ENCODE assay signal across 21 cellular contexts in the genomic region with DNA sequence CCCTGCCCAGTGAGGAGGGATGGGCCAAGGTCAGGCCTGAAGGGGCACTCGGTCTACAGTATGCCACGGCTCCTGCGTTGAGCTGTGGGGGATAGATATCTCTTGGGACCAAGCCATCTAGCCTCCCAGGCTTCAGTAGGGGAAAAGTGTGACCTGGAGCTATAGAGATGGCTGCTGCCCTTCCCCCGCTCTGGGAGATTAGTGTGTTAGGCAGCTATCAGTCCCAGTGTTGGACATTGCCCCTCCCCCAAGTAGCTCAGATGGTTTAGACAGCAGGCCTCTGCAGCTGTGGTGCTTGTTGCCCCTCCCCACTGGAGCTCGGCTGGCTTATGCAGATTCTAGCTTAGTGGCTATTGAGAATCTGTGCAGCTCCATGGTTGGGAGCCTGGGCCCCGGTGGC. TPM values are rescaled to one million over a fixed set of nuclear protein-coding genes. Genes with fewer than 3 reads are reported as not detected.
A peak's percentile ranks its signal among the peaks of the same experiment; 100 is the strongest.
DNase-seq lines count a peak whose midpoint lies in the region; ATAC-seq and TF ChIP-seq lines count a peak whose summit lies in the region.
"Had no signal": no experiment of that assay in that cellular context is flagged by ENCODE, and none has a peak within 500 bp of the region (broad histone marks: within the 10 kb centered on the region; RNA-seq: fewer than 3 reads in every experiment).

No MANE protein-coding gene starts in this region.

- DNase-seq in SK-N-DZ (ENCODE audit: low spot score) (peak; percentile 11), glutamatergic neuron (peak; percentile 78), neuronal stem cell (ENCODE audit: low spot score) (no peak), A172 (ENCODE audit: low spot score) (no peak), NCI-H2107 (lab: John Stamatoyannopoulos, UW) (no peak), tibial artery (no peak)
- DNase-seq: CD4-positive, alpha-beta memory T cell; DMS153; DMS79; GDM1; GM23248 had no signal

- H3K4me2 ChIP-seq in neuronal stem cell (ENCODE audit: insufficient read depth, low read length, poor library complexity, severe bottlenecking): no peak overlapping the region
- H3K4me2 ChIP-seq: A549, BLaER1 had no signal

- ATAC-seq in GM21423 (IDR thresholded peaks at IDR 0.05; ENCODE audit: unreplicated experiment): no peak
- ATAC-seq: A549 had no signal

- no peak overlapping the region for H3K14ac ChIP-seq in neuronal stem cell (ENCODE audit: low read length)

- H3K27ac Mint-ChIP-seq in glutamatergic neuron (ENCODE audit: unreplicated experiment): peak overlapping the region; percentile 57
- H3K27ac Mint-ChIP-seq: CD14-positive monocyte; CD4-positive, alpha-beta memory T cell had no signal

- TF ChIP-seq CTCF in glutamatergic neuron (IDR thresholded peaks at IDR 0.05; ENCODE audit: partially characterized antibody, unreplicated experiment): no peak
- TF ChIP-seq CTCF in tibial artery (IDR thresholded peaks at IDR 0.05): no peak

- no peak overlapping the region for H3K4ac ChIP-seq in neuronal stem cell (ENCODE audit: low read length)

- H2BK15ac ChIP-seq in neuronal stem cell (ENCODE audit: low read length): no peak overlapping the region

- H4K91ac ChIP-seq in neuronal stem cell (ENCODE audit: low read depth, low read length, poor library complexity): no peak overlapping the region

- H2BK120ac ChIP-seq in neuronal stem cell (ENCODE audit: low read depth, low read length): no peak overlapping the region

- H3K4me1 Mint-ChIP-seq in glutamatergic neuron (ENCODE audit: low read depth, unreplicated experiment): peaks cover 4% of the 10 kb centered on the region
- H3K4me1 Mint-ChIP-seq: CD14-positive monocyte; CD4-positive, alpha-beta memory T cell had no signal

- H3K36me3 ChIP-seq in neuronal stem cell (replicated peaks in 1 of 2; ENCODE audit: control insufficient read depth in 2 of 2, insufficient read depth in 2 of 2, low read length in 2 of 2) (no peaks in the 10 kb centered on the region), tibial artery (no peaks in the 10 kb centered on the region)
- H3K36me3 ChIP-seq: BLaER1, HAP-1 had no signal

- H3K4me3 Mint-ChIP-seq in glutamatergic neuron (ENCODE audit: unreplicated experiment): no peak overlapping the region
- H3K4me3 Mint-ChIP-seq: CD14-positive monocyte; CD4-positive, alpha-beta memory T cell had no signal

- H2AK5ac ChIP-seq in neuronal stem cell (ENCODE audit: low read depth, low read length): no peak overlapping the region

- no peak overlapping the region for H3K9ac ChIP-seq in neuronal stem cell (ENCODE audit: low read depth, low read length, poor library complexity)
- H3K9ac ChIP-seq: BLaER1, GM23248 had no signal

- H3K36me3 Mint-ChIP-seq in glutamatergic neuron (ENCODE audit: unreplicated experiment): peaks cover 5% of the 10 kb centered on the region
- H3K36me3 Mint-ChIP-seq: CD14-positive monocyte; CD4-positive, alpha-beta memory T cell had no signal

- no peak overlapping the region for H3K18ac ChIP-seq in neuronal stem cell (ENCODE audit: low read length)

- H2BK12ac ChIP-seq in neuronal stem cell (ENCODE audit: low read length): no peak overlapping the region

- intact Hi-C loops in tibial artery (cut with DNase I; ENCODE audit: low total_unique reads): no loop called here

- no peak overlapping the region for H2BK5ac ChIP-seq in neuronal stem cell (ENCODE audit: low read length)

- H3K27ac ChIP-seq in neuronal stem cell (replicated peaks; ENCODE audit: low read length): no peak overlapping the region
- no peak overlapping the region for H3K27ac ChIP-seq in tibial artery
- H3K27ac ChIP-seq: A549, BLaER1, GM23248, HL-60 had no signal

- H3K27me3 Mint-ChIP-seq in glutamatergic neuron (ENCODE audit: unreplicated experiment): peaks cover 3% of the 10 kb centered on the region
- H3K27me3 Mint-ChIP-seq: CD4-positive, alpha-beta memory T cell had no signal

- H2AFZ ChIP-seq in neuronal stem cell (ENCODE audit: low read length): peak overlapping the region; percentile 49
- H2AFZ ChIP-seq: GM23248 had no signal

- no peak overlapping the region for H4K8ac ChIP-seq in neuronal stem cell (ENCODE audit: low read depth, low read length)

- H3K4me3 ChIP-seq in neuronal stem cell (ENCODE audit: low read length in 2 of 2): no peak overlapping the region
- no peak overlapping the region for H3K4me3 ChIP-seq in tibial artery
- H3K4me3 ChIP-seq: A549, BLaER1, GM23248, HAP-1 had no signal

- no peak overlapping the region for H3K23ac ChIP-seq in neuronal stem cell (ENCODE audit: low read depth, low read length, poor library complexity)

- peaks cover 4% of the 10 kb centered on the region for H3K9me3 Mint-ChIP-seq in glutamatergic neuron (ENCODE audit: unreplicated experiment)

- H3K4me1 ChIP-seq in neuronal stem cell (ENCODE audit: control insufficient read depth in 2 of 2, insufficient read depth in 1 of 2, low read depth in 1 of 2, low read length in 2 of 2) (no peaks in the 10 kb centered on the region), tibial artery (no peaks in the 10 kb centered on the region)
- H3K4me1 ChIP-seq: A549, BLaER1, HAP-1 had no signal

- H3K27me3 ChIP-seq in neuronal stem cell (ENCODE audit: control insufficient read depth in 3 of 3, insufficient read depth in 3 of 3, low read depth in 1 of 3, low read length in 3 of 3) (no peaks in the 10 kb centered on the region), tibial artery (no peaks in the 10 kb centered on the region)
- H3K27me3 ChIP-seq: BLaER1 had no signal

- WGBS in neuronal stem cell (ENCODE audit: extremely low coverage in 2 of 2, insufficient read length in 2 of 2, insufficient replicate concordance in 1 of 2), 2 donors: no CpG with 5 or more reads among the region's 6 CpGs

- peaks cover 0 to 5% of the 10 kb centered on the region in 2 donors for H3K9me3 ChIP-seq in neuronal stem cell (replicated peaks in 1 of 2; ENCODE audit: control insufficient read depth in 2 of 2, insufficient read depth in 1 of 2, low read depth in 1 of 2, low read length in 2 of 2)
- H3K9me3 ChIP-seq in tibial artery: no peaks in the 10 kb centered on the region
- H3K9me3 ChIP-seq: A549, BLaER1, HAP-1 had no signal

- no peaks in the 10 kb centered on the region for H3K79me1 ChIP-seq in neuronal stem cell (ENCODE audit: low read depth, low read length)

RNA-seq across cellular contexts. Expression of gene KHDRBS2, which starts 56.8 kb away (rescaled TPM):
- polyA plus RNA-seq in SK-N-DZ (2014; cell fraction: cytosol; rRNA removed): not detected in 2 replicates
- not detected in 2 replicates for polyA plus RNA-seq in SK-N-DZ (2014; cell fraction: nucleus; rRNA removed)
- 19.7 TPM for total RNA-seq in glutamatergic neuron (ENCODE audit: unreplicated experiment)
- 7.9 TPM for polyA plus RNA-seq in neuronal stem cell (2013, experiment 1 of 2)
- 8.0 TPM for polyA plus RNA-seq in neuronal stem cell (2013, experiment 2 of 2)
- not detected in 2 replicates for total RNA-seq in A172 (2014; rRNA removed; shearing (Covaris generic))
- total RNA-seq: CD4-positive, alpha-beta memory T cell; Daoy; GM23248; H4; HT1080 had no signal
- polyA plus RNA-seq: A549; AG04450; CD4-positive, alpha-beta memory T cell; GM23248 had no signal

Comparison
In these comparisons a context has a peak if more than half of its experiments do, and no peak if none do; other contexts are left out.
1. DNase-seq: peak in SK-N-DZ (single experiment) and glutamatergic neuron (single experiment); none in neuronal stem cell (single experiment), A172 (single experiment), NCI-H2107 (single experiment) and tibial artery (0 of 2).
2. RNA of gene KHDRBS2, which starts 56.8 kb away (total RNA-seq): 19.7 TPM in glutamatergic neuron (single experiment); not detected in A172; every median in the first group is over 10 times any median in the second.